Comparison of ENCODE assay signal across 9 cellular contexts in the genomic region with DNA sequence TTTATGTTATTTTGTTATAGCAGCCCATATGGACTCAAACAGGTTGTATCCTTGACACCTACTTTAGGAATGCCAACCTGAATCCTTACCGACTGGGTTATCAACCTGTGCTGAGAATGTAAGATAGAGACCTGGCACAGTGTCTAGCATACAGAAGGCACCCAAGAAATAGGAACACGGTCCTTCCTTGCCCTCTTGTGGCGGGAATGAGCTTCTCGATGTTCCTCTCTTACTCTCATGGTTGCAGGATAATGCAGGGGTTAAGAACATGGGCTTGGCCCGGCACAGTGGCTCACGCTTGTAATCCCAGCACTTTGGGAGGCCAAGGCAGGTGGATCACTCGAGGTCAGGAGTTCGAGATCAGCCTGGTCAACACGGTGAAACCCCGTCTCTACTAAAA. TPM values are rescaled to one million over a fixed set of nuclear protein-coding genes. Genes with fewer than 3 reads are reported as not detected.
DNase-seq lines count a peak whose midpoint lies in the region; ATAC-seq and TF ChIP-seq lines count a peak whose summit lies in the region.
"Had no signal": no experiment of that assay in that cellular context is flagged by ENCODE, and none has a peak within 500 bp of the region (broad histone marks: within the 10 kb centered on the region; RNA-seq: fewer than 3 reads in every experiment).

No MANE protein-coding gene starts in this region.

- peak; percentile 70 for DNase-seq in ELF-1 (ENCODE audit: low read depth, low spot score)
- DNase-seq in NCI-H2196 treated with DMSO at 0.1 percent for 48 hours (lab: John Stamatoyannopoulos, UW; ENCODE audit: unreplicated experiment), result peak; percentile 18
- no peak for DNase-seq in endothelial cell (ENCODE audit: low spot score)
- DNase-seq in neural progenitor cell (ENCODE audit: low spot score), result peak; percentile 71
- no peak for DNase-seq in epidermal melanocyte (ENCODE audit: insufficient read length, low spot score)
- no peak for DNase-seq in sciatic nerve (ENCODE audit: low spot score)
- DNase-seq: activated naive CD8-positive, alpha-beta T cell treated with anti-CD3 and anti-CD28 coated beads for 36 hours had no signal

- peak; percentile 20 for TF ChIP-seq CTCF in endothelial cell (IDR thresholded peaks at IDR 0.05; ENCODE audit: unreplicated experiment)
- peak; percentile 61 for TF ChIP-seq CTCF in neural progenitor cell (IDR thresholded peaks at IDR 0.05)

- peaks cover 18% of the 10 kb centered on the region for H3K36me3 Mint-ChIP-seq in endothelial cell (ENCODE audit: low read depth, unreplicated experiment)
- peaks cover 5% of the 10 kb centered on the region for H3K36me3 Mint-ChIP-seq in neural progenitor cell

- H2AFZ ChIP-seq in neural progenitor cell (replicated peaks), result no peak overlapping the region

- H3K9ac ChIP-seq in neural progenitor cell, result no peak overlapping the region

- H3K9me3 Mint-ChIP-seq in endothelial cell (ENCODE audit: unreplicated experiment) (no peaks in the 10 kb centered on the region), neural progenitor cell (no peaks in the 10 kb centered on the region)
- H3K9me3 Mint-ChIP-seq: activated naive CD8-positive, alpha-beta T cell treated with anti-CD3 and anti-CD28 coated beads for 36 hours had no signal

- peaks cover 1% of the 10 kb centered on the region for H3K4me1 Mint-ChIP-seq in endothelial cell (ENCODE audit: unreplicated experiment)
- peaks cover 2% of the 10 kb centered on the region for H3K4me1 Mint-ChIP-seq in neural progenitor cell

- H3K27ac Mint-ChIP-seq in endothelial cell (ENCODE audit: unreplicated experiment) (no peak overlapping the region), neural progenitor cell (no peak overlapping the region)
- H3K27ac Mint-ChIP-seq: activated naive CD8-positive, alpha-beta T cell treated with anti-CD3 and anti-CD28 coated beads for 36 hours had no signal

- H3K36me3 ChIP-seq in neural progenitor cell, result no peaks in the 10 kb centered on the region

- no peaks in the 10 kb centered on the region for H3K27me3 ChIP-seq in neural progenitor cell

- H3K27me3 Mint-ChIP-seq in endothelial cell (ENCODE audit: unreplicated experiment) (peaks cover 3% of the 10 kb centered on the region), neural progenitor cell (ENCODE audit: insufficient read depth, low read depth) (peaks cover 2% of the 10 kb centered on the region)
- H3K27me3 Mint-ChIP-seq: activated naive CD8-positive, alpha-beta T cell treated with anti-CD3 and anti-CD28 coated beads for 36 hours had no signal

- H4K20me1 ChIP-seq in neural progenitor cell (ENCODE audit: low read depth), result no peaks in the 10 kb centered on the region

- H3K79me2 ChIP-seq in neural progenitor cell (ENCODE audit: low read depth), result peaks cover 2% of the 10 kb centered on the region

- no peaks in the 10 kb centered on the region for H3K4me1 ChIP-seq in neural progenitor cell

- no peak overlapping the region for H3K4me2 ChIP-seq in neural progenitor cell

- no peaks in the 10 kb centered on the region for H3F3A ChIP-seq in neural progenitor cell (ENCODE audit: low read depth)

- H3K9me3 ChIP-seq in neural progenitor cell (ENCODE audit: low read depth), result no peaks in the 10 kb centered on the region

- no peak overlapping the region for H3K4me3 ChIP-seq in neural progenitor cell

- no peak overlapping the region for H3K27ac ChIP-seq in neural progenitor cell

- H3K4me3 Mint-ChIP-seq in endothelial cell (ENCODE audit: unreplicated experiment), result no peak overlapping the region
- H3K4me3 Mint-ChIP-seq in neural progenitor cell, result no peak overlapping the region
- H3K4me3 Mint-ChIP-seq: activated naive CD8-positive, alpha-beta T cell treated with anti-CD3 and anti-CD28 coated beads for 36 hours had no signal

- intact Hi-C loops in sciatic nerve (cut with DNase I), result no loop called here

- no peak for ATAC-seq in HG03097 (IDR thresholded peaks at IDR 0.05; ENCODE audit: low FRiP score, unreplicated experiment)
- ATAC-seq in GM19324 (IDR thresholded peaks at IDR 0.05; ENCODE audit: low FRiP score, unreplicated experiment), result no peak
- ATAC-seq in sciatic nerve, result no peak

RNA-seq across cellular contexts. Expression of a gene that starts 6.5 kb away (rescaled TPM):
- total RNA-seq in endothelial cell (ENCODE audit: unreplicated experiment) (20.2 TPM), neural progenitor cell (ENCODE audit: low replicate concordance) (12.8 and 18.8 TPM in 2 replicates), sciatic nerve (12.4 TPM)

RNA-seq across cellular contexts. Expression of a gene that starts 29.3 kb away (rescaled TPM):
- total RNA-seq in endothelial cell (ENCODE audit: unreplicated experiment), result not detected
- total RNA-seq in neural progenitor cell (ENCODE audit: low replicate concordance), result not detected in 2 replicates
- total RNA-seq in sciatic nerve, result 1.3 TPM

RNA-seq across cellular contexts. Expression of a gene that starts 31.4 kb away (rescaled TPM):
- total RNA-seq in endothelial cell (ENCODE audit: unreplicated experiment) (not detected), neural progenitor cell (ENCODE audit: low replicate concordance) (not detected in 2 replicates), sciatic nerve (not detected)
- total RNA-seq: activated naive CD8-positive, alpha-beta T cell treated with anti-CD3 and anti-CD28 coated beads for 36 hours had no signal

Comparison
In these comparisons a context has a peak if more than half of its experiments do, and no peak if none do; other contexts are left out.
1. DNase-seq: peak in ELF-1 (single experiment), NCI-H2196 treated with DMSO at 0.1 percent for 48 hours (single experiment) and neural progenitor cell (single experiment); none in endothelial cell (single experiment), epidermal melanocyte (single experiment) and sciatic nerve (single experiment).